ENCODE assay signal across 9 cellular contexts in the genomic region with DNA sequence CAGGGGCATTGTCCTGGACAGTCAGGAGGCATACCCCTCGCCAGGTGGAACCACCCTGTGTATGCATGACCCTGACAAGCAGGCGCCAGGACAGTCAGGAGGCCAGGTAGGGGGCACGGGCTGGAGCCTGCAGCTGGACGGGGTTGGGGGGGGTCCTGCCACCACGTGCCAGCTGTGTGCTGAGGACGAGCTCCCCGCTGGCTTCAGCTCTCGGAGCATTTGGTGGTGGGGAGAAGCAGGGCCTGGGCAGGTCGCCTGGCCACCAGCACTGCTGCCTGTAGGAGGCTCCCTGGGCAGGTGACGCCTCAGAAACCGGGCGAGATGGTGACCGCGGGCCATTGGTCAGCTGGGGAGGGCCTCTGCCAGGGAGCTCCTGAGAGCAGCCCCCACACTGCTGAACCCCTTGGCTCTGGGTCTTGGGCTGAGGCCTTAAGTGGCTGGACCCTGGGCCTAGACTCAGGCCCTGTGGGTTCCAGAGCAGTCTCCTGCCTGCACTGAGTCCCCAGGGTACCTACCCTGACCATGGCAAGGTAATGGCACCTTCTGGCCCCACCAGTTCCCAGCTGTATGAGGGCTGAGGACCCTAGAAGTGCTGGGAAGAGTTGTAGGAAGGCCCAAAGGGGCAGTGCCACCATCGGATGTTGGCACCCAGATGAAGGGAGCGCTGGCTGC. TPM values are rescaled to one million over a fixed set of nuclear protein-coding genes. Genes with fewer than 3 reads are reported as not detected.
A peak's percentile ranks its signal among the peaks of the same experiment; 100 is the strongest.
DNase-seq lines count a peak whose midpoint lies in the region; ATAC-seq, FAIRE-seq and TF ChIP-seq lines count a peak whose summit lies in the region.
"Had no signal": no experiment of that assay in that cellular context is flagged by ENCODE, and none has a peak within 500 bp of the region (broad histone marks: within the 10 kb centered on the region; RNA-seq: fewer than 3 reads in every experiment).

No MANE protein-coding gene starts in this region.

- RAD21 ChIA-PET in GM12878 (lab: Charles Lee; ENCODE audit: unreplicated experiment): interaction anchor here (0.6 to 3.1 kb wide), 14 partner anchors 16 to 62 kb away, joined by 3 to 30 read pairs (median 6); a partner anchor contains a TSS

- H4K20me1 ChIP-seq in GM12878 (ENCODE audit: control insufficient read depth, insufficient read depth): no peaks in the 10 kb centered on the region

- H3K27ac ChIP-seq in breast epithelium (peak overlapping the region; percentile 79 to 94), GM12878 (ENCODE audit: control insufficient read depth, insufficient read depth) (peak overlapping the region; percentile 94), mesodermal cell (ENCODE audit: low read depth, low read length, severe bottlenecking) (peak overlapping the region; percentile 73)

- TF ChIP-seq CTCF in breast epithelium (IDR thresholded peaks at IDR 0.05) (no peak), MCF 10A (IDR thresholded peaks at IDR 0.05; ENCODE audit: unreplicated experiment) (no peak), GM12878 (IDR thresholded peaks at IDR 0.05 in 2 of 3, conservative IDR thresholded peaks at IDR 0.05 in 1 of 3; ENCODE audit: control insufficient read depth in 2 of 3, extremely low read depth in 1 of 3, insufficient read depth in 1 of 3, low read depth in 3 of 3, low read length in 3 of 3) (no peak)

- H3K9me3 Mint-ChIP-seq in MCF 10A (ENCODE audit: unreplicated experiment): no peaks in the 10 kb centered on the region

- WGBS in GM12878 (ENCODE audit: insufficient coverage, insufficient replicate concordance, low lambda C conversion rate, missing lambda C conversion rate): 0% methylated on average over 16 of the region's 16 CpGs
- WGBS in mesodermal cell (ENCODE audit: insufficient coverage in 2 of 2), 2 experiments: 81 to 83% methylated on average over 10 to 15 of the region's 16 CpGs

- CTCF ChIA-PET in MCF 10A (lab: Yijun Ruan, JAX): interaction anchor here (0.6 kb wide), 3 partner anchors 19 to 351 kb away, joined by 3 to 4 read pairs (median 3); no protein-coding TSS in a partner anchor
- CTCF ChIA-PET in GM12878 (lab: Yijun Ruan, JAX): interaction anchor here (0.7 to 3.5 kb wide), 19 partner anchors 12 to 227 kb away, joined by 3 to 27 read pairs (median 5); a partner anchor contains a TSS

- POLR2A ChIA-PET in MCF 10A (lab: Yijun Ruan, JAX): interaction anchor here (0.7 kb wide), 1 partner anchor 235 kb away, joined by 3 read pairs; no protein-coding TSS in a partner anchor
- POLR2A ChIA-PET in GM12878 (lab: Charles Lee): interaction anchor here (0.6 to 2.7 kb wide), 19 partner anchors 8 to 59 kb away, joined by 3 to 27 read pairs (median 6); a partner anchor contains a TSS

- H3K36me3 Mint-ChIP-seq in MCF 10A (ENCODE audit: insufficient read depth, unreplicated experiment): peaks cover 21% of the 10 kb centered on the region

- peak overlapping the region; percentile 100 for H3K4me2 ChIP-seq in GM12878 (ENCODE audit: control insufficient read depth, insufficient read depth)

- no peak overlapping the region for H3K4me3 Mint-ChIP-seq in MCF 10A (ENCODE audit: unreplicated experiment)

- in situ Hi-C loops in GM12878 (cut with MboI): no loop called here

- H3K27ac Mint-ChIP-seq in MCF 10A (ENCODE audit: low read depth, unreplicated experiment): no peak overlapping the region

- no peaks in the 10 kb centered on the region for H3K4me1 Mint-ChIP-seq in MCF 10A (ENCODE audit: insufficient read depth, unreplicated experiment)

- FAIRE-seq in GM12878 (lab: Jason Lieb, UNC): no peak

- H3K9me3 ChIP-seq in breast epithelium (no peaks in the 10 kb centered on the region), GM12878 (replicated peaks; ENCODE audit: control insufficient read depth, insufficient read depth, low read length) (peaks cover 3% of the 10 kb centered on the region; the same call in 2 of the 3 replicates), mesodermal cell (ENCODE audit: control insufficient read depth, low read length) (no peaks in the 10 kb centered on the region)

- H3K4me3 ChIP-seq in breast epithelium: peak overlapping the region; percentile 33 to 70 (median 40)
- H3K4me3 ChIP-seq in GM12878: peak overlapping the region; percentile 98
- H3K4me3 ChIP-seq in mesodermal cell (ENCODE audit: extremely low read depth, insufficient read depth, low read length, poor library complexity, severe bottlenecking): peak overlapping the region; percentile 19

- H3K36me3 ChIP-seq in breast epithelium (no peaks in the 10 kb centered on the region), GM12878 (ENCODE audit: control insufficient read depth in 2 of 2, insufficient read depth in 2 of 2, low read length in 1 of 2) (peaks cover 0 to 21% of the 10 kb centered on the region in 2 experiments; a peak in 2 of 4 replicates), mesodermal cell (ENCODE audit: control insufficient read depth, insufficient read depth, low read length) (peaks cover 25% of the 10 kb centered on the region)

- H3K4me1 ChIP-seq in breast epithelium (peaks cover 0 to 12% of the 10 kb centered on the region in 2 donors), GM12878 (ENCODE audit: control insufficient read depth, insufficient read depth, low read length) (peaks cover 12% of the 10 kb centered on the region), mesodermal cell (ENCODE audit: control insufficient read depth, insufficient read depth, low read length, poor library complexity, severe bottlenecking) (peaks cover 19% of the 10 kb centered on the region)

- H3K79me2 ChIP-seq in GM12878 (ENCODE audit: control insufficient read depth, insufficient read depth, low read length): peaks cover 37% of the 10 kb centered on the region

- no TSS peak for BruUV-seq in MCF 10A (replicated peaks; lab: Mats Ljungman, UMichigan)
- TSS peak; percentile 82 for BruUV-seq in GM12878 (replicated peaks; lab: Mats Ljungman, UMichigan)

- no peaks in the 10 kb centered on the region for H3K27me3 Mint-ChIP-seq in MCF 10A (ENCODE audit: insufficient read depth, unreplicated experiment)

- DNase-seq in breast epithelium (ENCODE audit: low spot score in 2 of 2): no peak
- DNase-seq in MCF 10A (ENCODE audit: unreplicated experiment): no peak
- DNase-seq in GM12878 (ENCODE audit: low read depth, low spot score): no peak
- no peak for DNase-seq in stimulated activated naive CD4-positive, alpha-beta T cell treated with Interleukin-2 at 50 U/mL for 16 hours (lab: John Stamatoyannopoulos, UW)
- DNase-seq in NCI-H2029 (lab: John Stamatoyannopoulos, UW): no peak
- DNase-seq in activated gamma-delta T cell (lab: John Stamatoyannopoulos, UW): no peak
- no peak for DNase-seq in stimulated activated CD4-positive, alpha-beta T cell treated with anti-CD3 and anti-CD28 coated beads, Interleukin-4, amount 100 ng/mL, for 4 hours

- no peak for TF ChIP-seq POLR2A in breast epithelium (IDR thresholded peaks at IDR 0.05)
- TF ChIP-seq POLR2A in GM12878 (IDR thresholded peaks at IDR 0.05; ENCODE audit: low read depth, low read length): peak; percentile 55

- ATAC-seq in GM12878: peak; percentile 26

- H2AFZ ChIP-seq in GM12878 (ENCODE audit: control insufficient read depth, low read depth, low read length): peak overlapping the region; percentile 23

- H3K27me3 ChIP-seq in breast epithelium: no peaks in the 10 kb centered on the region
- H3K27me3 ChIP-seq in GM12878 (replicated peaks in 1 of 2; ENCODE audit: control insufficient read depth in 2 of 2, insufficient read depth in 2 of 2, low read length in 1 of 2): no peaks in the 10 kb centered on the region

- intact Hi-C loops in breast epithelium (cut with DNase I; ENCODE audit: low total_unique reads) (no loop called here), MCF 10A (cut with micrococcal nuclease) (no loop called here), GM12878 (cut with micrococcal nuclease; ENCODE audit: unreplicated experiment) (loop anchor here (2.0 to 5.0 kb wide), 2 partner anchors 15 to 51 kb away; a partner anchor contains a TSS)

- TF ChIP-seq RAD21 in GM12878 (IDR thresholded peaks at IDR 0.05; ENCODE audit: insufficient read depth, low read depth, low read length): no peak

- SMC1A ChIA-PET in GM12878 (lab: Charles Lee; ENCODE audit: uncharacterized antibody, unreplicated experiment): interaction anchor here (1.0 to 3.5 kb wide), 17 partner anchors 15 to 120 kb away, joined by 3 to 23 read pairs (median 7); a partner anchor contains a TSS

- no peak for TF ChIP-seq EP300 in GM12878 (IDR thresholded peaks at IDR 0.05; ENCODE audit: borderline replicate concordance in 1 of 2, control insufficient read depth in 1 of 2, low read depth in 2 of 2, low read length in 2 of 2)

- peak overlapping the region; percentile 93 for H3K9ac ChIP-seq in GM12878 (ENCODE audit: control insufficient read depth, insufficient read depth, low read length)

RNA-seq across cellular contexts. Expression of a gene that starts 0.8 kb away (rescaled TPM):
- 1 to 10 TPM; 2.2 to 4.9 (median 2.7) TPM for total RNA-seq in breast epithelium
- total RNA-seq in MCF 10A (2022): 0.07 TPM in 1 of 2 replicates, not detected in the other
- 130 and 134 TPM in 2 replicates for total RNA-seq in GM12878 (2013; cell fraction: nucleolus; rRNA removed)
- 27.8 and 35.8 TPM in 2 replicates for total RNA-seq in GM12878 (2014; rRNA removed)
- 15.7 and 17.5 TPM in 2 replicates for total RNA-seq in GM12878 (2014; rRNA removed; fragmentation: Illumina TruSeq; extraction: Trizol)
- 60.2 and 74.1 TPM in 2 replicates for total RNA-seq in GM12878 (2021)
- polyA plus RNA-seq in GM12878 (2011; ENCODE audit: low read depth): 18.7 TPM
- polyA plus RNA-seq in GM12878 (2011; rRNA removed): 13.0 and 22.9 TPM in 2 replicates
- 33.9 and 65.4 TPM in 2 replicates for polyA plus RNA-seq in GM12878 (2011; cell fraction: cytosol; rRNA removed)
- 742 and 791 TPM in 2 replicates for polyA plus RNA-seq in GM12878 (2011; cell fraction: nucleus; rRNA removed)
- 52.1 and 66.9 TPM in 2 replicates for polyA plus RNA-seq in GM12878 (2012)
- polyA plus RNA-seq in GM12878 (2014; fragmentation: Illumina TruSeq; extraction: Trizol): 5.8 and 19.2 TPM in 2 replicates
- polyA plus RNA-seq in GM12878 (2014; fragmentation: Nextera tagmentation; extraction: Ambion mirVana): 1 to 10 TPM in 1 of 2 experiments, under 1 TPM in 1; 0.72 to 3.9 TPM
- 67.1 and 83.6 TPM in 2 replicates for polyA plus RNA-seq in GM12878 (2014; rRNA removed)
- polyA plus RNA-seq in GM12878 (2016; fragmentation: Nextera tagmentation; extraction: Ambion mirVana): 10 to 100 TPM; 57.9 to 67.0 TPM
- 6.9 and 18.1 TPM in 2 replicates for polyA minus RNA-seq in GM12878 (2011; rRNA and poly(A)+ RNA removed)
- 9.0 and 11.0 TPM in 2 replicates for polyA minus RNA-seq in GM12878 (2011; cell fraction: cytosol; rRNA and poly(A)+ RNA removed)
- 49.8 and 62.0 TPM in 2 replicates for polyA minus RNA-seq in GM12878 (2011; cell fraction: nucleus; rRNA and poly(A)+ RNA removed)
- 12.6 TPM for polyA plus RNA-seq in mesodermal cell (2013, experiment 1 of 2)
- polyA plus RNA-seq in mesodermal cell (2013, experiment 2 of 2): 10.0 TPM

RNA-seq across cellular contexts. Expression of a gene that starts 15.4 kb away (rescaled TPM):
- total RNA-seq in breast epithelium: 10 to 100 TPM; 30.2 to 36.7 (median 31.8) TPM
- total RNA-seq in MCF 10A (2022): 31.6 and 36.4 TPM in 2 replicates
- total RNA-seq in GM12878 (2013; cell fraction: nucleolus; rRNA removed): 16.8 and 17.6 TPM in 2 replicates
- total RNA-seq in GM12878 (2014; rRNA removed): 21.7 and 25.2 TPM in 2 replicates
- total RNA-seq in GM12878 (2014; rRNA removed; fragmentation: Illumina TruSeq; extraction: Trizol): 21.7 and 22.7 TPM in 2 replicates
- 33.1 and 33.8 TPM in 2 replicates for total RNA-seq in GM12878 (2021)
- polyA plus RNA-seq in GM12878 (2011; ENCODE audit: low read depth): 19.1 TPM
- polyA plus RNA-seq in GM12878 (2011; rRNA removed): 28.2 and 30.6 TPM in 2 replicates
- 29.1 and 34.1 TPM in 2 replicates for polyA plus RNA-seq in GM12878 (2011; cell fraction: cytosol; rRNA removed)
- 19.5 and 22.0 TPM in 2 replicates for polyA plus RNA-seq in GM12878 (2011; cell fraction: nucleus; rRNA removed)
- polyA plus RNA-seq in GM12878 (2012): 21.7 and 23.3 TPM in 2 replicates
- polyA plus RNA-seq in GM12878 (2014; fragmentation: Illumina TruSeq; extraction: Trizol): 17.6 and 22.8 TPM in 2 replicates
- polyA plus RNA-seq in GM12878 (2014; fragmentation: Nextera tagmentation; extraction: Ambion mirVana): 10 to 100 TPM; 12.0 to 13.2 TPM
- 27.9 and 29.8 TPM in 2 replicates for polyA plus RNA-seq in GM12878 (2014; rRNA removed)
- 10 to 100 TPM; 16.5 to 20.1 TPM for polyA plus RNA-seq in GM12878 (2016; fragmentation: Nextera tagmentation; extraction: Ambion mirVana)
- polyA minus RNA-seq in GM12878 (2011; rRNA and poly(A)+ RNA removed): 26.9 and 30.9 TPM in 2 replicates
- polyA minus RNA-seq in GM12878 (2011; cell fraction: cytosol; rRNA and poly(A)+ RNA removed): 11.3 and 11.9 TPM in 2 replicates
- polyA minus RNA-seq in GM12878 (2011; cell fraction: nucleus; rRNA and poly(A)+ RNA removed): 7.1 and 9.1 TPM in 2 replicates
- polyA plus RNA-seq in mesodermal cell (2013, experiment 1 of 2): 33.1 TPM
- 30.2 TPM for polyA plus RNA-seq in mesodermal cell (2013, experiment 2 of 2)

RNA-seq across cellular contexts. Expression of a gene that starts 27.0 kb away (rescaled TPM):
- 10 to 100 TPM; 59.8 to 83.1 (median 64.9) TPM for total RNA-seq in breast epithelium
- total RNA-seq in MCF 10A (2022): 36.8 and 40.7 TPM in 2 replicates
- 158 and 180 TPM in 2 replicates for total RNA-seq in GM12878 (2013; cell fraction: nucleolus; rRNA removed)
- 40.9 and 41.5 TPM in 2 replicates for total RNA-seq in GM12878 (2014; rRNA removed)
- total RNA-seq in GM12878 (2014; rRNA removed; fragmentation: Illumina TruSeq; extraction: Trizol): 33.8 and 36.0 TPM in 2 replicates
- 52.1 and 56.4 TPM in 2 replicates for total RNA-seq in GM12878 (2021)
- polyA plus RNA-seq in GM12878 (2011; ENCODE audit: low read depth): 21.4 TPM
- polyA plus RNA-seq in GM12878 (2011; rRNA removed): 40.4 and 47.4 TPM in 2 replicates
- polyA plus RNA-seq in GM12878 (2011; cell fraction: cytosol; rRNA removed): 43.3 and 47.3 TPM in 2 replicates
- polyA plus RNA-seq in GM12878 (2011; cell fraction: nucleus; rRNA removed): 185 and 192 TPM in 2 replicates
- 32.5 and 32.6 TPM in 2 replicates for polyA plus RNA-seq in GM12878 (2012)
- 39.4 and 44.2 TPM in 2 replicates for polyA plus RNA-seq in GM12878 (2014; fragmentation: Illumina TruSeq; extraction: Trizol)
- 1 to 10 TPM; 5.5 to 7.8 TPM for polyA plus RNA-seq in GM12878 (2014; fragmentation: Nextera tagmentation; extraction: Ambion mirVana)
- polyA plus RNA-seq in GM12878 (2014; rRNA removed): 40.6 and 40.8 TPM in 2 replicates
- 10 to 100 TPM; 24.7 to 28.5 TPM for polyA plus RNA-seq in GM12878 (2016; fragmentation: Nextera tagmentation; extraction: Ambion mirVana)
- polyA minus RNA-seq in GM12878 (2011; rRNA and poly(A)+ RNA removed): 38.1 and 42.9 TPM in 2 replicates
- polyA minus RNA-seq in GM12878 (2011; cell fraction: cytosol; rRNA and poly(A)+ RNA removed): 12.7 and 13.5 TPM in 2 replicates
- polyA minus RNA-seq in GM12878 (2011; cell fraction: nucleus; rRNA and poly(A)+ RNA removed): 38.0 and 59.5 TPM in 2 replicates
- polyA plus RNA-seq in mesodermal cell (2013, experiment 1 of 2): 26.9 TPM
- 24.4 TPM for polyA plus RNA-seq in mesodermal cell (2013, experiment 2 of 2)

RNA-seq across cellular contexts. Expression of a gene that starts 53.5 kb away (rescaled TPM):
- total RNA-seq in breast epithelium (not detected), MCF 10A (2022) (not detected in 2 replicates), GM12878 (2014; rRNA removed) (not detected in 2 replicates), GM12878 (2014; rRNA removed; fragmentation: Illumina TruSeq; extraction: Trizol) (not detected in 2 replicates), GM12878 (2021) (0.33 TPM in 1 of 2 replicates, not detected in the other)
- total RNA-seq in GM12878 (2013; cell fraction: nucleolus; rRNA removed): 0.69 TPM in 1 of 2 replicates, not detected in the other
- polyA plus RNA-seq in GM12878 (2011; ENCODE audit: low read depth): not detected
- polyA plus RNA-seq in GM12878 (2011; rRNA removed) (not detected in 2 replicates), GM12878 (2014; fragmentation: Illumina TruSeq; extraction: Trizol) (not detected in 2 replicates), GM12878 (2014; fragmentation: Nextera tagmentation; extraction: Ambion mirVana) (not detected), GM12878 (2014; rRNA removed) (0.28 TPM in 1 of 2 replicates, not detected in the other), GM12878 (2016; fragmentation: Nextera tagmentation; extraction: Ambion mirVana) (not detected)
- 0.07 TPM in 1 of 2 replicates, not detected in the other for polyA plus RNA-seq in GM12878 (2011; cell fraction: cytosol; rRNA removed)
- polyA plus RNA-seq in GM12878 (2011; cell fraction: nucleus; rRNA removed): 0.28 and 0.40 TPM in 2 replicates
- polyA plus RNA-seq in GM12878 (2012): 0.11 TPM in 1 of 2 replicates, not detected in the other
- polyA minus RNA-seq in GM12878 (2011; rRNA and poly(A)+ RNA removed): not detected in 2 replicates
- not detected in 2 replicates for polyA minus RNA-seq in GM12878 (2011; cell fraction: cytosol; rRNA and poly(A)+ RNA removed)
- not detected in 2 replicates for polyA minus RNA-seq in GM12878 (2011; cell fraction: nucleus; rRNA and poly(A)+ RNA removed)
- polyA plus RNA-seq in mesodermal cell (2013, experiment 1 of 2): not detected
- not detected for polyA plus RNA-seq in mesodermal cell (2013, experiment 2 of 2)
- total RNA-seq: G401 had no signal

Comparison
In these comparisons a context has a peak if more than half of its experiments do, and no peak if none do; other contexts are left out.
1. H3K4me3 ChIP-seq: peak in every context shown above with its lines; median percentile 98 in GM12878; 40 in breast epithelium; 19 in mesodermal cell.